In the genomic region with DNA sequence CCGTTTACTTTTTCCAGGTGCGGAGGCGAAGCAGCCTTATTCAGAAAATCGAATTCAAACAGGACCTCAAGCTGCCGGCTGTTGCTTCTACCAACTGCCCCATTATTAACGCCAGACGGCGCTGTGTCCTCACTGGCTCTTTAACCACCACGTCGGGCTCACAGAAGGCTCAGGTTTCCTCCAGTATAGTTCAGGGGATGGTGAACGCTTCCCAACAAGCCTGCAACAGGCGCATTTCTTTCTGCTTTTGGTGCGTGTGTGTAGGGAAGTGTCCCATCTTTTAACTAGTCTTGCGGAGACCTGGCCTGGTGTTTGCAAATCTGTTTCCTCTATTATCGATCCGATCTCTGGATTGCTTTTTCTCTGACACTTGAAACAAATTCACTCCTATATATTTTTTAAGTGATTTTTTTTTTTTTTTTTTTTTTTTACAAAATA, we compare ENCODE assay signal across 8 cellular contexts. TPM values are rescaled to one million over a fixed set of nuclear protein-coding genes. Genes with fewer than 3 reads are reported as not detected.
DNase-seq lines count a peak whose midpoint lies in the region; ATAC-seq, FAIRE-seq and TF ChIP-seq lines count a peak whose summit lies in the region.

No MANE protein-coding gene starts in this region.

- H3K4ac ChIP-seq in H1 (replicated peaks; ENCODE audit: insufficient read length, low read depth, low read length): no peak overlapping the region

- no peak overlapping the region for H2AFZ ChIP-seq in H1 (ENCODE audit: low read length)

- no peak for TF ChIP-seq POLR2A in H1 (IDR thresholded peaks at IDR 0.05; ENCODE audit: control extremely low read depth in 1 of 2, low read depth in 2 of 2, low read length in 2 of 2)

- peak in 1 of 2 experiments; percentile 29; a peak in 1 of 3 replicates for TF ChIP-seq EP300 in H1 (IDR thresholded peaks at IDR 0.05; ENCODE audit: borderline replicate concordance in 1 of 2, low read depth in 2 of 2, low read length in 2 of 2)

- no peak overlapping the region for H3K18ac ChIP-seq in H1 (ENCODE audit: extremely low read depth, low read length)

- no peak overlapping the region for H2BK120ac ChIP-seq in H1 (replicated peaks; ENCODE audit: low read depth, low read length)

- no peaks in the 10 kb centered on the region; the same call in 1 of the 2 replicates for H3K9me3 ChIP-seq in AG04450 (ENCODE audit: control insufficient read depth, insufficient read depth, low read length)
- no peaks in the 10 kb centered on the region for H3K9me3 ChIP-seq in H1 (ENCODE audit: insufficient read depth in 2 of 2, low read depth in 1 of 2, low read length in 1 of 2)

- FAIRE-seq in HTR-8/SVneo (lab: Jason Lieb, UNC) (peak; percentile 52), H1 (lab: Jason Lieb, UNC) (peak; percentile 89)

- H2BK12ac ChIP-seq in H1 (ENCODE audit: low read depth, low read length): no peak overlapping the region

- no peaks in the 10 kb centered on the region for H3K79me2 ChIP-seq in H1 (ENCODE audit: control insufficient read depth in 1 of 2, insufficient read depth in 2 of 2, low read length in 2 of 2)

- H4K8ac ChIP-seq in H1 (ENCODE audit: extremely low read depth, insufficient read depth, low read length): no peak overlapping the region

- peaks cover 3 to 24% (median 14%) of the 10 kb centered on the region in 4 experiments for H3K4me1 ChIP-seq in H1 (replicated peaks in 1 of 4; ENCODE audit: control insufficient read depth in 3 of 4, insufficient read depth in 4 of 4, low read length in 3 of 4)

- no peak overlapping the region for H2BK5ac ChIP-seq in H1 (ENCODE audit: low read depth, low read length)

- H3K79me1 ChIP-seq in H1 (ENCODE audit: low read depth, low read length): no peaks in the 10 kb centered on the region

- no peaks in the 10 kb centered on the region for H3K36me3 ChIP-seq in H1 (ENCODE audit: control insufficient read depth in 2 of 4, insufficient read depth in 4 of 4, low read length in 3 of 4)

- CTCF ChIA-PET in AG04450 (lab: Charles Lee) (interaction anchor here (0.6 to 2.2 kb wide), 35 partner anchors 14 to 1535 kb away, joined by 3 to 13 read pairs (median 4); a partner anchor contains a TSS), H1 (lab: Charles Lee; ENCODE audit: partially characterized antibody) (interaction anchor here (0.6 to 6.7 kb wide), 23 partner anchors 13 to 1301 kb away, joined by 3 to 71 read pairs (median 5); a partner anchor contains a TSS)

- H3K14ac ChIP-seq in H1 (ENCODE audit: insufficient read length): no peak overlapping the region

- H2BK20ac ChIP-seq in H1 (ENCODE audit: low read length): no peak overlapping the region

- H3K23me2 ChIP-seq in H1 (ENCODE audit: low read depth, low read length): peaks cover 9% of the 10 kb centered on the region; the same call in 1 of the 2 replicates

- H2BK15ac ChIP-seq in H1 (ENCODE audit: low read length): no peak overlapping the region

- peaks cover 44% of the 10 kb centered on the region for H3K27me3 ChIP-seq in AG04450 (ENCODE audit: control insufficient read depth, insufficient read depth, low read length)
- H3K27me3 ChIP-seq in H1 (replicated peaks in 1 of 4; ENCODE audit: control insufficient read depth in 3 of 4, extremely low read depth in 1 of 4, insufficient read depth in 3 of 4, low read length in 3 of 4): peaks cover 10 to 50% (median 46%) of the 10 kb centered on the region in 4 experiments

- H3K4me3 ChIP-seq in AG04450 (ENCODE audit: low read depth, low read length) (no peak overlapping the region), H1 (ENCODE audit: extremely low read depth in 1 of 4, insufficient read depth in 2 of 4, low read depth in 3 of 4, low read length in 4 of 4) (peak overlapping the region in 2 of 4 experiments; percentile 13 to 62; a peak in 5 of 8 replicates)

- peak; percentile 81 for ATAC-seq in GM18868 (IDR thresholded peaks at IDR 0.05; ENCODE audit: unreplicated experiment)

- DNase-seq in AG04450 (ENCODE audit: low read depth, low spot score) (peak; percentile 67), HTR-8/SVneo (ENCODE audit: insufficient read length, low spot score) (peak; percentile 92), NOMO-1 (lab: John Stamatoyannopoulos, UW; ENCODE audit: unreplicated experiment in 2 of 2) (peak; percentile 63 to 86), H1 (ENCODE audit: low read depth in 1 of 2, low spot score in 2 of 2) (peak; percentile 80 to 81), mesenteric fat pad (ENCODE audit: low spot score) (peak; percentile 90)
- DNase-seq in activated CD8-positive, alpha-beta memory T cell treated with anti-CD3 and anti-CD28 coated beads for 24 hours: peak; percentile 80
- DNase-seq in stimulated activated CD8-positive, alpha-beta memory T cell treated with anti-CD3 and anti-CD28 coated beads, Interleukin-4, amount 100 ng/mL, for 24 hours (ENCODE audit: low read depth): peak; percentile 46

- no peak overlapping the region for H2AK5ac ChIP-seq in H1 (ENCODE audit: low read depth, low read length)

- H3K23ac ChIP-seq in H1 (ENCODE audit: insufficient read length): no peak overlapping the region

- TF ChIP-seq CTCF in AG04450 (IDR thresholded peaks at IDR 0.05; ENCODE audit: low read depth, low read length) (peak; percentile 100), H1 (IDR thresholded peaks at IDR 0.05; ENCODE audit: control extremely low read depth in 1 of 3, insufficient read depth in 1 of 3, low read depth in 1 of 3, low read length in 3 of 3) (peak; percentile 85 to 96 (median 93))

- H3K4me2 ChIP-seq in H1 (ENCODE audit: insufficient read depth in 1 of 2, low read depth in 2 of 2, low read length in 2 of 2): peak overlapping the region; percentile 96 to 100

- peaks cover 0 to 6% of the 10 kb centered on the region in 2 experiments for H4K20me1 ChIP-seq in H1 (replicated peaks in 1 of 2; ENCODE audit: control insufficient read depth in 1 of 2, insufficient read depth in 2 of 2, low read length in 2 of 2)

- H3K27ac ChIP-seq in AG04450 (ENCODE audit: low read depth, low read length) (no peak overlapping the region), H1 (ENCODE audit: low read depth, low read length) (no peak overlapping the region)

- H4K91ac ChIP-seq in H1 (replicated peaks; ENCODE audit: insufficient read length, low read length): no peak overlapping the region

- H3K56ac ChIP-seq in H1 (replicated peaks; ENCODE audit: insufficient read length, low read depth, low read length): no peak overlapping the region

- no peak overlapping the region for H3K9ac ChIP-seq in H1 (replicated peaks in 1 of 4; ENCODE audit: extremely low read depth in 1 of 4, low read depth in 3 of 4, low read length in 3 of 4)

- POLR2A ChIA-PET in AG04450 (lab: Yijun Ruan, JAX) (no interaction called here), H1 (lab: Charles Lee; ENCODE audit: partially characterized antibody) (interaction anchor here (0.7 to 1.6 kb wide), 5 partner anchors 27 to 194 kb away, joined by 3 to 4 read pairs (median 3); a partner anchor contains a TSS)

- TF ChIP-seq RAD21 in H1 (IDR thresholded peaks at IDR 0.05 in 1 of 2, conservative IDR thresholded peaks at IDR 0.05 in 1 of 2; ENCODE audit: low read depth in 2 of 2, low read length in 2 of 2): peak; percentile 85 to 92

- no peak overlapping the region for H4K5ac ChIP-seq in H1 (ENCODE audit: insufficient read length, low read depth, low read length)

- WGBS in H1 (ENCODE audit: extremely low coverage in 1 of 2, insufficient coverage in 1 of 2, insufficient read length in 1 of 2, insufficient replicate concordance in 2 of 2, low coverage in 1 of 2, low lambda C conversion rate in 2 of 2, missing lambda C conversion rate in 1 of 2), 2 experiments: 5% methylated on average over 16 of the region's 16 CpGs; no CpG with 5 or more reads in 1 of the 2 experiments

TF ChIP-seq in H1, 55 proteins besides CTCF, POLR2A, EP300 and RAD21 (continues in another document):
- TF ChIP-seq CBX8 (IDR thresholded peaks at IDR 0.05; ENCODE audit: borderline replicate concordance, low read depth, low read length) (no peak), NANOG (IDR thresholded peaks at IDR 0.05; ENCODE audit: insufficient read depth, low read depth, low read length, poor library complexity, severe bottlenecking) (no peak), NRF1 (IDR thresholded peaks at IDR 0.05; ENCODE audit: low read depth, low read length) (no peak), CBX5 (IDR thresholded peaks at IDR 0.05; ENCODE audit: low read depth, low read length) (no peak), SAP30 (IDR thresholded peaks at IDR 0.05; ENCODE audit: insufficient read depth, insufficient replicate concordance, low read length) (no peak), TCF12 (IDR thresholded peaks at IDR 0.05; ENCODE audit: low read depth, low read length) (no peak), KDM5A (IDR thresholded peaks at IDR 0.05; ENCODE audit: low read length) (no peak), JUND (IDR thresholded peaks at IDR 0.05; ENCODE audit: low read length) (no peak), YY1 (IDR thresholded peaks at IDR 0.05; ENCODE audit: low read depth, low read length) (peak; percentile 50; the same call in 1 of the 2 replicates), SUZ12 (IDR thresholded peaks at IDR 0.05; ENCODE audit: low read length) (no peak), SP1 (IDR thresholded peaks at IDR 0.05; ENCODE audit: low read depth, low read length) (0 out of 2 replicates have a peak, but pooled peaks have one; percentile 48), PHF8 (conservative IDR thresholded peaks at IDR 0.05; ENCODE audit: low read depth, low read length) (no peak), TEAD4 (IDR thresholded peaks at IDR 0.05; ENCODE audit: low read depth, low read length) (0 out of 2 replicates have a peak, but pooled peaks have one; percentile 15), RBBP5 (IDR thresholded peaks at IDR 0.05; ENCODE audit: borderline replicate concordance, low read depth, low read length) (no peak), BACH1 (IDR thresholded peaks at IDR 0.05; ENCODE audit: low read length) (no peak)
- TF ChIP-seq, protein P1, sequence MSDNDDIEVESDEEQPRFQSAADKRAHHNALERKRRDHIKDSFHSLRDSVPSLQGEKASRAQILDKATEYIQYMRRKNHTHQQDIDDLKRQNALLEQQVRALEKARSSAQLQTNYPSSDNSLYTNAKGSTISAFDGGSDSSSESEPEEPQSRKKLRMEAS (IDR thresholded peaks at IDR 0.05): 0 out of 2 replicates have a peak, but pooled peaks have one; percentile 24

RNA-seq across cellular contexts. Expression of a gene that starts 0.8 kb away (rescaled TPM):
- not detected in 2 replicates for polyA plus RNA-seq in AG04450 (2011; rRNA removed)
- polyA minus RNA-seq in AG04450 (2011; rRNA and poly(A)+ RNA removed): not detected in 2 replicates
- total RNA-seq in H1 (2021; fragmentation: NEBNext Ultra II Directional; extraction: Animal tissue kit (Norgen Biotek cat#: 25700)): 1.2 and 1.3 TPM in 2 replicates
- 0.76 and 0.85 TPM in 2 replicates for polyA plus RNA-seq in H1 (2011; rRNA removed)
- 1.1 TPM for polyA plus RNA-seq in H1 (2011; cell fraction: cytosol; rRNA removed)
- 3.4 TPM for polyA plus RNA-seq in H1 (2011; cell fraction: nucleus; rRNA removed)
- 0.66 to 0.97 TPM (median 0.83 TPM) in 4 replicates for polyA plus RNA-seq in H1 (2012, experiment 1 of 2)
- 0.45 TPM for polyA plus RNA-seq in H1 (2012, experiment 2 of 2)
- polyA plus RNA-seq in H1 (2013, experiment 1 of 2): 0.55 TPM
- 0.53 TPM for polyA plus RNA-seq in H1 (2013, experiment 2 of 2)
- 0.61 and 0.66 TPM in 2 replicates for polyA minus RNA-seq in H1 (2011; rRNA and poly(A)+ RNA removed)
- 0.15 TPM for polyA minus RNA-seq in H1 (2011; cell fraction: cytosol; rRNA and poly(A)+ RNA removed)
- 1.00 TPM for polyA minus RNA-seq in H1 (2011; cell fraction: nucleus; rRNA and poly(A)+ RNA removed)
- total RNA-seq in mesenteric fat pad: 1.8 TPM
